In the genomic region with DNA sequence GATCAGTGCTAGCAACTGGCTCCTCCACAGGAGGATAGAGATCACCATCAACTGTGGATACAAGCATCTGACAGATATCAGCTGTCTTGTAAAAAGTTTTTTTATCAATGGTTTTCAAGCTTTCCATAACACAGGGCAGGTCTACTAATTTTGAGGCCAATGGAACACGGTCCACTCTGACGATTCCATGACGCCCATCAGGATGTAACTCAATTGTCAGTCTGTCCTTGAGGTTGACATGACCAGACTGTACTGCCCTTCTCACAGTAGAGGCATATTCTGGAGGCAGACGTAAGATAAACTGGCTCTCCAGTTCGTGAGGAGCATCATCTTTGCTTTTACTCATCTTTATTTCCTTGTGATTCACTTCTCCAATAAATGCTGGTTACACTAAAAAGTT, we compare ENCODE assay signal across 9 cellular contexts. TPM values are rescaled to one million over a fixed set of nuclear protein-coding genes. Genes with fewer than 3 reads are reported as not detected.
A peak's percentile ranks its signal among the peaks of the same experiment; 100 is the strongest.
DNase-seq lines count a peak whose midpoint lies in the region; ATAC-seq and TF ChIP-seq lines count a peak whose summit lies in the region.
"Had no signal": no experiment of that assay in that cellular context is flagged by ENCODE, and none has a peak within 500 bp of the region (broad histone marks: within the 10 kb centered on the region; RNA-seq: fewer than 3 reads in every experiment).

No MANE protein-coding gene starts in this region.

- TF ChIP-seq CTCF in AG10803 (conservative IDR thresholded peaks at IDR 0.05; ENCODE audit: low read length) (no peak), LNCaP clone FGC (IDR thresholded peaks at IDR 0.05; ENCODE audit: control insufficient read depth, extremely low read depth, insufficient read depth) (no peak), coronary artery (IDR thresholded peaks at IDR 0.05) (no peak)

- H3K4me3 Mint-ChIP-seq in natural killer cell treated with Interleukin-12 subunit alpha and Interleukin-12 subunit beta and Interleukin-15 and Interleukin-18, amount 100 ng/mL, for 72 hours = peak overlapping the region; percentile 97

- ATAC-seq in natural killer cell treated with Interleukin-12 subunit alpha and Interleukin-12 subunit beta and Interleukin-15 and Interleukin-18, amount 100 ng/mL, for 72 hours = no peak
- ATAC-seq in HG02884 (IDR thresholded peaks at IDR 0.05; ENCODE audit: unreplicated experiment) = no peak
- no peak for ATAC-seq in HG03025 (IDR thresholded peaks at IDR 0.05; ENCODE audit: low FRiP score, unreplicated experiment)

- peaks cover 52% of the 10 kb centered on the region for H3K36me3 Mint-ChIP-seq in natural killer cell treated with Interleukin-12 subunit alpha and Interleukin-12 subunit beta and Interleukin-15 and Interleukin-18, amount 100 ng/mL, for 72 hours

- H3K27ac Mint-ChIP-seq in natural killer cell treated with Interleukin-12 subunit alpha and Interleukin-12 subunit beta and Interleukin-15 and Interleukin-18, amount 100 ng/mL, for 72 hours = peak overlapping the region; percentile 99 to 100

- H3K27me3 Mint-ChIP-seq in natural killer cell treated with Interleukin-12 subunit alpha and Interleukin-12 subunit beta and Interleukin-15 and Interleukin-18, amount 100 ng/mL, for 72 hours = peaks cover 2 to 4% of the 10 kb centered on the region in 2 donors

- H3K27ac ChIP-seq in coronary artery = peak overlapping the region in 1 of 2 donors; percentile 94

- peaks cover 35 to 43% of the 10 kb centered on the region in 2 donors for H3K4me1 Mint-ChIP-seq in natural killer cell treated with Interleukin-12 subunit alpha and Interleukin-12 subunit beta and Interleukin-15 and Interleukin-18, amount 100 ng/mL, for 72 hours (ENCODE audit: low read depth in 2 of 2)

- H3K4me3 ChIP-seq in AG10803 (ENCODE audit: low read length) (peak overlapping the region; percentile 85), LNCaP clone FGC (ENCODE audit: low read depth, low read length) (peak overlapping the region; percentile 95), coronary artery (peak overlapping the region; percentile 86)

- no peak for DNase-seq in AG10803 (ENCODE audit: low read depth)
- DNase-seq in LNCaP clone FGC (ENCODE audit: low read depth) = no peak
- no peak for DNase-seq in coronary artery (ENCODE audit: low spot score)
- DNase-seq in natural killer cell treated with Interleukin-12 subunit alpha and Interleukin-12 subunit beta and Interleukin-15 and Interleukin-18, amount 100 ng/mL, for 72 hours (ENCODE audit: low spot score) = no peak
- DNase-seq in NCI-H146 (lab: John Stamatoyannopoulos, UW) = no peak
- DNase-seq in NOMO-1 (lab: John Stamatoyannopoulos, UW; ENCODE audit: unreplicated experiment in 2 of 2) = no peak

- peaks cover 30% of the 10 kb centered on the region for H3K9me3 Mint-ChIP-seq in natural killer cell treated with Interleukin-12 subunit alpha and Interleukin-12 subunit beta and Interleukin-15 and Interleukin-18, amount 100 ng/mL, for 72 hours

RNA-seq across cellular contexts. Expression of gene TAF7, which starts 0.9 kb away (rescaled TPM):
- total RNA-seq in natural killer cell treated with Interleukin-12 subunit alpha and Interleukin-12 subunit beta and Interleukin-15 and Interleukin-18, amount 100 ng/mL, for 72 hours = 10 to 100 TPM; 52.5 to 63.5 TPM

RNA-seq across cellular contexts. Expression of gene PCDHGA1, which starts 10.6 kb away (rescaled TPM):
- total RNA-seq in natural killer cell treated with Interleukin-12 subunit alpha and Interleukin-12 subunit beta and Interleukin-15 and Interleukin-18, amount 100 ng/mL, for 72 hours = under 1 TPM in 1 of 2 donors, not detected in 1; 0.07 TPM

RNA-seq across cellular contexts. Expression of gene SLC25A2, which starts 15.8 kb away (rescaled TPM):
- total RNA-seq in natural killer cell treated with Interleukin-12 subunit alpha and Interleukin-12 subunit beta and Interleukin-15 and Interleukin-18, amount 100 ng/mL, for 72 hours = 1 to 10 TPM in 1 of 2 donors, under 1 TPM in 1; 0.67 to 2.2 TPM
- total RNA-seq: HT1080 had no signal

RNA-seq across cellular contexts. Expression of gene PCDHGA2, which starts 18.9 kb away (rescaled TPM):
- not detected for total RNA-seq in natural killer cell treated with Interleukin-12 subunit alpha and Interleukin-12 subunit beta and Interleukin-15 and Interleukin-18, amount 100 ng/mL, for 72 hours

RNA-seq across cellular contexts. Expression of gene PCDHGA3, which starts 23.9 kb away (rescaled TPM):
- total RNA-seq in natural killer cell treated with Interleukin-12 subunit alpha and Interleukin-12 subunit beta and Interleukin-15 and Interleukin-18, amount 100 ng/mL, for 72 hours = not detected
